ENCODE assay signal across 1 cellular context in the genomic region with DNA sequence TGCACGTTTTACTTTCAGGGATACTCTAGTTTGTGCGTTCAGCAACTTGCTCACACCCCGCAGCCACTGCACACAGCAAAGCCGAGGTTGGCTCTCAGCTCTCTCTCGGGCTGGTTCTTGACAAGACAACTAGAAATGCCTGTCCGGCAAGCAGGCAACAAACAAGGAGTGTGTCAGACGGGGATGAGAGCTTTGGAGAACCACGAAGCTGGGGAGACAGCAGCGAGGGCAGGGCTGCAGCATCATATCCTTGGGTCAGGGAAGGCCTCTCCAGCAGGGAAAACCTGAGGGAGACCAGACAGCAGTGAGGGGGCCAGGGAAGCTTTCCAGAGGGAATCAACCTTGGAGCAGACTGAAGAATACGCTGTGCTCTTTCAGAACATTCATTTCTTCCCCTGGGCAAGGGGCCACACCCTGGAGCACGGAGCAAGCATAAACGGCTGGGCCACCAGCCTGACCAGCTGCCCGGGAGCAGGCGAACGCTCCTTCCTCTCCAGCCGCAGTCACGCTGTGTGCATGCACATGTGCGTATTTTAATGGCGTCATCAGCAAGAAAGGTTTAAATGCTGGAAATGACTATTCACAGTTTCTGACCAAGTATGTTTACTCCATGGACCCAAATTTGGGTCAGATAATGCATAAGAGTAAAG.
TF ChIP-seq lines count a peak whose summit lies in the region.

No MANE protein-coding gene starts in this region.

TF ChIP-seq in HepG2, 621 proteins besides CTCF, POLR2A, EP300 and RAD21:
- TF ChIP-seq ZNF441 (CRISPR knock-in tag; IDR thresholded peaks at IDR 0.05; ENCODE audit: borderline replicate concordance) (no peak), ZSCAN22 (CRISPR knock-in tag; IDR thresholded peaks at IDR 0.05) (no peak), ZNF737 (CRISPR knock-in tag; IDR thresholded peaks at IDR 0.05; ENCODE audit: borderline replicate concordance) (no peak), ZNF780A (CRISPR knock-in tag; IDR thresholded peaks at IDR 0.05) (no peak), SOX13 (IDR thresholded peaks at IDR 0.05) (no peak), SOX13 (CRISPR knock-in tag; conservative IDR thresholded peaks at IDR 0.05 in 1 of 2, IDR thresholded peaks at IDR 0.05 in 1 of 2) (no peak), ZNF263 (CRISPR knock-in tag; IDR thresholded peaks at IDR 0.05) (no peak), ZNF317 (CRISPR knock-in tag; IDR thresholded peaks at IDR 0.05) (no peak)
- TF ChIP-seq, protein P1, sequence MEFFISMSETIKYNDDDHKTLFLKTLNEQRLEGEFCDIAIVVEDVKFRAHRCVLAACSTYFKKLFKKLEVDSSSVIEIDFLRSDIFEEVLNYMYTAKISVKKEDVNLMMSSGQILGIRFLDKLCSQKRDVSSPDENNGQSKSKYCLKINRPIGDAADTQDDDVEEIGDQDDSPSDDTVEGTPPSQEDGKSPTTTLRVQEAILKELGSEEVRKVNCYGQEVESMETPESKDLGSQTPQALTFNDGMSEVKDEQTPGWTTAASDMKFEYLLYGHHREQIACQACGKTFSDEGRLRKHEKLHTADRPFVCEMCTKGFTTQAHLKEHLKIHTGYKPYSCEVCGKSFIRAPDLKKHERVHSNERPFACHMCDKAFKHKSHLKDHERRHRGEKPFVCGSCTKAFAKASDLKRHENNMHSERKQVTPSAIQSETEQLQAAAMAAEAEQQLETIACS (CRISPR knock-in tag; IDR thresholded peaks at IDR 0.05) = no peak
